Comparison of ENCODE assay signal across 1 cellular context in genomic region chr4:88457307-88458090, GRCh38.
TF ChIP-seq lines count a peak whose summit lies in the region.

No MANE protein-coding gene starts in this region.

TF ChIP-seq in HepG2, 621 proteins besides CTCF, POLR2A, EP300 and RAD21 (continued from another document and continues in another):
- TF ChIP-seq, protein P1, sequence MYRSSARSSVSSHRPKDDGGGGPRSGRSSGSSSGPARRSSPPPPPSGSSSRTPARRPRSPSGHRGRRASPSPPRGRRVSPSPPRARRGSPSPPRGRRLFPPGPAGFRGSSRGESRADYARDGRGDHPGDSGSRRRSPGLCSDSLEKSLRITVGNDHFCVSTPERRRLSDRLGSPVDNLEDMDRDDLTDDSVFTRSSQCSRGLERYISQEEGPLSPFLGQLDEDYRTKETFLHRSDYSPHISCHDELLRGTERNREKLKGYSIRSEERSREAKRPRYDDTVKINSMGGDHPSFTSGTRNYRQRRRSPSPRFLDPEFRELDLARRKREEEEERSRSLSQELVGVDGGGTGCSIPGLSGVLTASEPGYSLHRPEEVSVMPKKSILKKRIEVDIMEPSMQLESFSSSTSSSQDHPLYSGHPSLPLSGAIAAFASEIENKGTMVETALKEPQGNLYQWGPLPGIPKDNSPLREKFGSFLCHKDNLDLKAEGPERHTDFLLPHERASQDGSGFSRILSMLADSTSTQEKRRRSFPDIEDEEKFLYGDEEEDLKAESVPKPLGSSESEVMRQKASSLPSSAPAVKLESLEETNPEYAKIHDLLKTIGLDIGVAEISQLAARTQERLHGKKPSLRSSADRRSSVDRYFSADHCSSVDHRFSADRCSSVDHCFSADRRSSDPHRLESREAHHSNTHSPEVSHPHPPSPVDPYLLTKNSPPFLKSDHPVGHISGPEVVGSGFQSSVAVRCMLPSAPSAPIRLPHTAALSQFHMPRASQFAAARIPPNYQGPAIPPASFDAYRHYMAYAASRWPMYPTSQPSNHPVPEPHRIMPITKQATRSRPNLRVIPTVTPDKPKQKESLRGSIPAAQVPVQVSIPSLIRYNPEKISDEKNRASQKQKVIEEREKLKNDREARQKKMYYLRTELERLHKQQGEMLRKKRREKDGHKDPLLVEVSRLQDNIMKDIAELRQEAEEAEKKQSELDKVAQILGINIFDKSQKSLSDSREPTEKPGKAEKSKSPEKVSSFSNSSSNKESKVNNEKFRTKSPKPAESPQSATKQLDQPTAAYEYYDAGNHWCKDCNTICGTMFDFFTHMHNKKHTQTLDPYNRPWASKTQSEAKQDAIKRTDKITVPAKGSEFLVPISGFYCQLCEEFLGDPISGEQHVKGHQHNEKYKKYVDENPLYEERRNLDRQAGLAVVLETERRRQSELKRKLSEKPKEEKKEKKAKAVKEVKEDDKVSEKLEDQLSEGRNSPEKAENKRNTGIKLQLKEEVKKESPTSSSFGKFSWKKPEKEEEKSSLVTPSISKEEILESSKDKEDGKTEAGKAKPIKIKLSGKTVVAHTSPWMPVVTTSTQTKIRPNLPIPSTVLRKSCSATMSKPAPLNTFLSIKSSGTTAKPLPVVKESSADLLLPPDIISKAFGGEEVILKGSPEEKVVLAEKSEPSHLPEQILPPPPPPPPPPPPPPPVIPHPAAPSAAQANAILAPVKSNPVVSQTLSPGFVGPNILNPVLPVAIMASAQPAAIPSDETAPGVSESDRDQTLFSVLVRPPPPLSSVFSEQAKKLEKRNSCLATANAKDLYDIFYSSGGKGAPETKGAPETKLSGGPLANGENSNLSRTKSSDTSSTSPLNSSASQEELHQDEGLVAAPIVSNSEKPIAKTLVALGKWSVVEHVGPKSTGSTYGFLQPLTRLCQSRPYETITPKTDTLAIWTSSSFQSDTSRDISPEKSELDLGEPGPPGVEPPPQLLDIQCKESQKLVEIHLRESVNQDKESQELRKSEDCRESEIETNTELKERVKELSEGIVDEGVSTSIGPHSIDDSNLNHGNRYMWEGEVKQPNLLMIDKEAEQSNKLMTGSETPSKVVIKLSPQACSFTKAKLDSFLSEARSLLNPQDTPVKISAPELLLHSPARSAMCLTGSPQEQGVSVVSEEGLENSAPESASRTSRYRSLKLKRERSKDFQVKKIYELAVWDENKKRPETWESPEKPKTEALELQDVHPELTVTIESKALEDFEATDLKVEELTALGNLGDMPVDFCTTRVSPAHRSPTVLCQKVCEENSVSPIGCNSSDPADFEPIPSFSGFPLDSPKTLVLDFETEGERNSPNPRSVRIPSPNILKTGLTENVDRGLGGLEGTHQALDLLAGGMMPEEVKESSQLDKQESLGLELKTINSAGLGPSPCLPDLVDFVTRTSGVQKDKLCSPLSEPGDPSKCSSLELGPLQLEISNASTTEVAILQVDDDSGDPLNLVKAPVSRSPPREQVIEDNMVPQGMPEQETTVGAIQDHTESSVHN (CRISPR knock-in tag; IDR thresholded peaks at IDR 0.05) = no peak
- TF ChIP-seq ZNF746 (CRISPR knock-in tag; IDR thresholded peaks at IDR 0.05) (no peak), TEF (CRISPR knock-in tag; IDR thresholded peaks at IDR 0.05) (no peak), MAZ (IDR thresholded peaks at IDR 0.05; ENCODE audit: borderline replicate concordance, low read depth, low read length) (no peak), MAZ (CRISPR knock-in tag; IDR thresholded peaks at IDR 0.05; ENCODE audit: low read depth) (peak; percentile 53; the same call in 1 of the 2 replicates), ZNF431 (CRISPR knock-in tag; IDR thresholded peaks at IDR 0.05; ENCODE audit: borderline replicate concordance, low read depth) (0 out of 2 replicates have a peak, but pooled peaks have one; percentile 13), HNRNPUL1 (IDR thresholded peaks at IDR 0.05; ENCODE audit: low read depth, low read length) (no peak), POGK (CRISPR knock-in tag; conservative IDR thresholded peaks at IDR 0.05) (no peak), RNF2 (conservative IDR thresholded peaks at IDR 0.05; ENCODE audit: low read depth) (peak; percentile 35; the same call in 1 of the 2 replicates), DR1 (CRISPR knock-in tag; IDR thresholded peaks at IDR 0.05) (no peak), ZNF441 (CRISPR knock-in tag; IDR thresholded peaks at IDR 0.05; ENCODE audit: borderline replicate concordance) (no peak), MTA1 (CRISPR knock-in tag; IDR thresholded peaks at IDR 0.05; ENCODE audit: borderline replicate concordance) (no peak), KDM3A (CRISPR knock-in tag; IDR thresholded peaks at IDR 0.05; ENCODE audit: low read depth) (0 out of 2 replicates have a peak, but pooled peaks have one; percentile 1), HNRNPK (IDR thresholded peaks at IDR 0.05; ENCODE audit: low read depth, low read length, poor library complexity, severe bottlenecking) (peak; percentile 81), SAFB2 (CRISPR knock-in tag; IDR thresholded peaks at IDR 0.05; ENCODE audit: borderline replicate concordance, low read depth) (no peak), JARID2 (CRISPR knock-in tag; IDR thresholded peaks at IDR 0.05; ENCODE audit: insufficient replicate concordance) (no peak), ZNF549 (CRISPR knock-in tag; IDR thresholded peaks at IDR 0.05) (no peak), BORCS8-MEF2B (CRISPR knock-in tag; IDR thresholded peaks at IDR 0.05) (no peak), ZNF160 (CRISPR knock-in tag; IDR thresholded peaks at IDR 0.05) (no peak), KLF11 (CRISPR knock-in tag; IDR thresholded peaks at IDR 0.05) (no peak), BRD4 (CRISPR knock-in tag; IDR thresholded peaks at IDR 0.05) (no peak), ZNF232 (CRISPR knock-in tag; IDR thresholded peaks at IDR 0.05; ENCODE audit: borderline replicate concordance) (no peak), ZNF687 (CRISPR knock-in tag; IDR thresholded peaks at IDR 0.05) (peak; percentile 56; the same call in 1 of the 2 replicates), GABPB1 (CRISPR knock-in tag; IDR thresholded peaks at IDR 0.05) (no peak; the same call in 1 of the 2 replicates), ZNF576 (CRISPR knock-in tag; IDR thresholded peaks at IDR 0.05) (no peak), KAT2B (IDR thresholded peaks at IDR 0.05; ENCODE audit: borderline replicate concordance, low read depth, low read length) (no peak), CCDC6 (CRISPR knock-in tag; IDR thresholded peaks at IDR 0.05) (no peak), SMYD3 (CRISPR knock-in tag; IDR thresholded peaks at IDR 0.05) (no peak)
- TF ChIP-seq, protein P2, sequence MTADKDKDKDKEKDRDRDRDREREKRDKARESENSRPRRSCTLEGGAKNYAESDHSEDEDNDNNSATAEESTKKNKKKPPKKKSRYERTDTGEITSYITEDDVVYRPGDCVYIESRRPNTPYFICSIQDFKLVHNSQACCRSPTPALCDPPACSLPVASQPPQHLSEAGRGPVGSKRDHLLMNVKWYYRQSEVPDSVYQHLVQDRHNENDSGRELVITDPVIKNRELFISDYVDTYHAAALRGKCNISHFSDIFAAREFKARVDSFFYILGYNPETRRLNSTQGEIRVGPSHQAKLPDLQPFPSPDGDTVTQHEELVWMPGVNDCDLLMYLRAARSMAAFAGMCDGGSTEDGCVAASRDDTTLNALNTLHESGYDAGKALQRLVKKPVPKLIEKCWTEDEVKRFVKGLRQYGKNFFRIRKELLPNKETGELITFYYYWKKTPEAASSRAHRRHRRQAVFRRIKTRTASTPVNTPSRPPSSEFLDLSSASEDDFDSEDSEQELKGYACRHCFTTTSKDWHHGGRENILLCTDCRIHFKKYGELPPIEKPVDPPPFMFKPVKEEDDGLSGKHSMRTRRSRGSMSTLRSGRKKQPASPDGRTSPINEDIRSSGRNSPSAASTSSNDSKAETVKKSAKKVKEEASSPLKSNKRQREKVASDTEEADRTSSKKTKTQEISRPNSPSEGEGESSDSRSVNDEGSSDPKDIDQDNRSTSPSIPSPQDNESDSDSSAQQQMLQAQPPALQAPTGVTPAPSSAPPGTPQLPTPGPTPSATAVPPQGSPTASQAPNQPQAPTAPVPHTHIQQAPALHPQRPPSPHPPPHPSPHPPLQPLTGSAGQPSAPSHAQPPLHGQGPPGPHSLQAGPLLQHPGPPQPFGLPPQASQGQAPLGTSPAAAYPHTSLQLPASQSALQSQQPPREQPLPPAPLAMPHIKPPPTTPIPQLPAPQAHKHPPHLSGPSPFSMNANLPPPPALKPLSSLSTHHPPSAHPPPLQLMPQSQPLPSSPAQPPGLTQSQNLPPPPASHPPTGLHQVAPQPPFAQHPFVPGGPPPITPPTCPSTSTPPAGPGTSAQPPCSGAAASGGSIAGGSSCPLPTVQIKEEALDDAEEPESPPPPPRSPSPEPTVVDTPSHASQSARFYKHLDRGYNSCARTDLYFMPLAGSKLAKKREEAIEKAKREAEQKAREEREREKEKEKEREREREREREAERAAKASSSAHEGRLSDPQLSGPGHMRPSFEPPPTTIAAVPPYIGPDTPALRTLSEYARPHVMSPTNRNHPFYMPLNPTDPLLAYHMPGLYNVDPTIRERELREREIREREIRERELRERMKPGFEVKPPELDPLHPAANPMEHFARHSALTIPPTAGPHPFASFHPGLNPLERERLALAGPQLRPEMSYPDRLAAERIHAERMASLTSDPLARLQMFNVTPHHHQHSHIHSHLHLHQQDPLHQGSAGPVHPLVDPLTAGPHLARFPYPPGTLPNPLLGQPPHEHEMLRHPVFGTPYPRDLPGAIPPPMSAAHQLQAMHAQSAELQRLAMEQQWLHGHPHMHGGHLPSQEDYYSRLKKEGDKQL (CRISPR knock-in tag; IDR thresholded peaks at IDR 0.05; ENCODE audit: low read depth) = no peak
- TF ChIP-seq, protein P3, sequence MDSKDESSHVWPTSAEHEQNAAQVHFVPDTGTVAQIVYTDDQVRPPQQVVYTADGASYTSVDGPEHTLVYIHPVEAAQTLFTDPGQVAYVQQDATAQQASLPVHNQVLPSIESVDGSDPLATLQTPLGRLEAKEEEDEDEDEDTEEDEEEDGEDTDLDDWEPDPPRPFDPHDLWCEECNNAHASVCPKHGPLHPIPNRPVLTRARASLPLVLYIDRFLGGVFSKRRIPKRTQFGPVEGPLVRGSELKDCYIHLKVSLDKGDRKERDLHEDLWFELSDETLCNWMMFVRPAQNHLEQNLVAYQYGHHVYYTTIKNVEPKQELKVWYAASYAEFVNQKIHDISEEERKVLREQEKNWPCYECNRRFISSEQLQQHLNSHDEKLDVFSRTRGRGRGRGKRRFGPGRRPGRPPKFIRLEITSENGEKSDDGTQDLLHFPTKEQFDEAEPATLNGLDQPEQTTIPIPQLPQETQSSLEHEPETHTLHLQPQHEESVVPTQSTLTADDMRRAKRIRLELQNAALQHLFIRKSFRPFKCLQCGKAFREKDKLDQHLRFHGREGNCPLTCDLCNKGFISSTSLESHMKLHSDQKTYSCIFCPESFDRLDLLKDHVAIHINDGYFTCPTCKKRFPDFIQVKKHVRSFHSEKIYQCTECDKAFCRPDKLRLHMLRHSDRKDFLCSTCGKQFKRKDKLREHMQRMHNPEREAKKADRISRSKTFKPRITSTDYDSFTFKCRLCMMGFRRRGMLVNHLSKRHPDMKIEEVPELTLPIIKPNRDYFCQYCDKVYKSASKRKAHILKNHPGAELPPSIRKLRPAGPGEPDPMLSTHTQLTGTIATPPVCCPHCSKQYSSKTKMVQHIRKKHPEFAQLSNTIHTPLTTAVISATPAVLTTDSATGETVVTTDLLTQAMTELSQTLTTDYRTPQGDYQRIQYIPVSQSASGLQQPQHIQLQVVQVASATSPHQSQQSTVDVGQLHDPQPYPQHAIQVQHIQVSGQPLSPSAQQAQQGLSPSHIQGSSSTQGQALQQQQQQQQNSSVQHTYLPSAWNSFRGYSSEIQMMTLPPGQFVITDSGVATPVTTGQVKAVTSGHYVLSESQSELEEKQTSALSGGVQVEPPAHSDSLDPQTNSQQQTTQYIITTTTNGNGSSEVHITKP (CRISPR knock-in tag; IDR thresholded peaks at IDR 0.05; ENCODE audit: low read depth) = no peak
